Comparison of ENCODE assay signal across 8 cellular contexts in the genomic region with DNA sequence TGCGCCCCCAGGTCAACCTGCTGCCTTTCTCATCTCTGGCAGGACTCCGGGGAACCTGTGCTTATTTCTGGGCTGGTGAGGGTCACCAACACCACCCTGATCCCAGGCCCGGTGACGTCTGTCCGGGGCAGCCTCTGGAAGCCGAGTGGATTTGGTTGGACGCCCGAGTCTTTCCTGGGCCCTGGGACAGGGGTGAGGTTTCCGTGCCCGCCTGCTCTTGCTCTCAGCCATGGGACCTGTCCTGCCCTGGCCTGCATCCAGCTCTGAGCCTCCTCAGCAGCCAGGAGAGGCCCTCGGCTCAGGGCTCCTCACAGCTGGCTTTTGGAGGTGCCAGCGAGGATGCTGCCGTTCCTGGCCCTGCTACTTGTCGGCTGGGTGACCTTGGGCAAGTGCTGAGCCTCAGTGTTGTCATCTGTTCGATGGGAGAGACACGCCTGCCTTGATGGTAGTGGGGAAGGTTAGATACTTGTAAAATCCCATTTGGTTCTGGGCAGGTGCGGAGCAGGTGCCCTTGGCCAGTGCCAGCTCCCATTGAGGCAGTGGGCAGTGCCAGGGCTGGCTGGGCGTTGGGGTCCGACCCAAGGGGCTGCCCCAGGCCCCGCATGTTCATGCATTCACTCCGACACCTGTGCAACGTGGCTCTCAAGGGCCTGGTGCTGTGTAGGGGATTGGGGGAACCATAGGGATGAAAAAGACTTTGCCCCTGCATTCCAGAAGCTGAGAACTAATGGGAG. TPM values are rescaled to one million over a fixed set of nuclear protein-coding genes. Genes with fewer than 3 reads are reported as not detected.
DNase-seq lines count a peak whose midpoint lies in the region; ATAC-seq and TF ChIP-seq lines count a peak whose summit lies in the region.

No MANE protein-coding gene starts in this region.

- no peaks in the 10 kb centered on the region for H3K27me3 ChIP-seq in BLaER1 treated with 17β-estradiol and CSF1 and Interleukin-3, amounts not matched to agents 10 nM and 100 nM
- no peaks in the 10 kb centered on the region for H3K27me3 ChIP-seq in mesendoderm (ENCODE audit: insufficient read depth, low read length, poor library complexity)

- H3K56ac ChIP-seq in mesendoderm (ENCODE audit: low read length) = peak overlapping the region; percentile 54

- H4K20me1 ChIP-seq in BLaER1 treated with 17β-estradiol and CSF1 and Interleukin-3, amounts not matched to agents 10 nM and 100 nM = peaks cover 0 to 26% (median 0%) of the 10 kb centered on the region in 11 experiments; a peak in 8 of 22 replicates

- no peaks in the 10 kb centered on the region for H3K36me3 ChIP-seq in BLaER1 treated with 17β-estradiol and CSF1 and Interleukin-3, amounts not matched to agents 10 nM and 100 nM
- H3K36me3 ChIP-seq in mesendoderm (ENCODE audit: control insufficient read depth, insufficient read depth, low read length) = no peaks in the 10 kb centered on the region

- H3K27ac ChIP-seq in BLaER1 treated with 17β-estradiol and CSF1 and Interleukin-3, amounts not matched to agents 10 nM and 100 nM = no peak overlapping the region
- no peak overlapping the region for H3K27ac ChIP-seq in coronary artery
- H3K27ac ChIP-seq in mesendoderm (ENCODE audit: low read depth, low read length) = no peak overlapping the region

- WGBS in mesendoderm (ENCODE audit: extremely low coverage, insufficient coverage, low lambda C conversion rate) = no CpG with 5 or more reads among the region's 22 CpGs

- H3K18ac ChIP-seq in mesendoderm (ENCODE audit: low read length) = no peak overlapping the region

- H3K9me3 ChIP-seq in BLaER1 treated with 17β-estradiol and CSF1 and Interleukin-3, amounts not matched to agents 10 nM and 100 nM (replicated peaks in 1 of 11) = no peaks in the 10 kb centered on the region

- no peak overlapping the region for H2BK120ac ChIP-seq in mesendoderm (ENCODE audit: low read depth, low read length)

- H3K23ac ChIP-seq in mesendoderm (ENCODE audit: low read length) = peak overlapping the region; percentile 6

- H3K79me2 ChIP-seq in mesendoderm (ENCODE audit: control insufficient read depth, insufficient read depth, low read length) = no peaks in the 10 kb centered on the region

- no peak overlapping the region for H2BK5ac ChIP-seq in mesendoderm (ENCODE audit: low read length)

- no peak overlapping the region for H4K8ac ChIP-seq in mesendoderm (ENCODE audit: low read depth, low read length)

- peak overlapping the region in 1 of 11 experiments; percentile 26; a peak in 1 of 22 replicates for H3K9ac ChIP-seq in BLaER1 treated with 17β-estradiol and CSF1 and Interleukin-3, amounts not matched to agents 10 nM and 100 nM
- peak overlapping the region; percentile 33 for H3K9ac ChIP-seq in mesendoderm (ENCODE audit: low read length)

- peak; percentile 21 for ATAC-seq in HG02852 (IDR thresholded peaks at IDR 0.05; ENCODE audit: unreplicated experiment)
- no peak for ATAC-seq in GM18517 (IDR thresholded peaks at IDR 0.05; ENCODE audit: unreplicated experiment)

- no peak overlapping the region for H3K4ac ChIP-seq in mesendoderm (ENCODE audit: low read depth, low read length)

- no peak overlapping the region for H3K4me3 ChIP-seq in BLaER1 treated with 17β-estradiol and CSF1 and Interleukin-3, amounts not matched to agents 10 nM and 100 nM
- H3K4me3 ChIP-seq in coronary artery = peak overlapping the region; percentile 4
- H3K4me3 ChIP-seq in mesendoderm (ENCODE audit: low read length) = no peak overlapping the region

- peak; percentile 15 for TF ChIP-seq CTCF in coronary artery (IDR thresholded peaks at IDR 0.05)

- no peak overlapping the region for H2BK15ac ChIP-seq in mesendoderm (replicated peaks; ENCODE audit: low read depth)

- H3K79me1 ChIP-seq in mesendoderm (ENCODE audit: low read length) = no peaks in the 10 kb centered on the region

- no peak overlapping the region for H4K5ac ChIP-seq in mesendoderm (ENCODE audit: low read length)

- peaks cover 18 to 51% (median 40%) of the 10 kb centered on the region in 10 experiments for H3K4me1 ChIP-seq in BLaER1 treated with 17β-estradiol and CSF1 and Interleukin-3, amounts not matched to agents 10 nM and 100 nM
- H3K4me1 ChIP-seq in mesendoderm (ENCODE audit: control insufficient read depth, low read depth, low read length) = no peaks in the 10 kb centered on the region

- peak overlapping the region in 10 of 11 experiments; percentile 64 to 92 (median 88); a peak in 15 of 22 replicates for H3K4me2 ChIP-seq in BLaER1 treated with 17β-estradiol and CSF1 and Interleukin-3, amounts not matched to agents 10 nM and 100 nM
- H3K4me2 ChIP-seq in mesendoderm (ENCODE audit: low read length) = peak overlapping the region; percentile 42

- peak; percentile 72 for DNase-seq in coronary artery (ENCODE audit: low spot score)
- no peak for DNase-seq in mesendoderm
- no peak for DNase-seq in NCI-H2107 (lab: John Stamatoyannopoulos, UW)
- DNase-seq in GDM1 (lab: John Stamatoyannopoulos, UW) = no peak
- DNase-seq in germinal center (ENCODE audit: low spot score) = no peak

- H2AK5ac ChIP-seq in mesendoderm (ENCODE audit: low read length) = no peak overlapping the region

RNA-seq across cellular contexts. Expression of gene THY1, which starts 58.9 kb away (rescaled TPM):
- polyA plus RNA-seq in mesendoderm (2013, experiment 1 of 2) = 284 TPM
- polyA plus RNA-seq in mesendoderm (2013, experiment 2 of 2) = 281 TPM
